Comparison of ENCODE assay signal across 9 cellular contexts in genomic region chr7:41715000-41715399, GRCh38. TPM values are rescaled to one million over a fixed set of nuclear protein-coding genes. Genes with fewer than 3 reads are reported as not detected.
"Had no signal": no experiment of that assay in that cellular context is flagged by ENCODE, and none has a peak within 500 bp of the region (broad histone marks: within the 10 kb centered on the region; RNA-seq: fewer than 3 reads in every experiment).

No MANE protein-coding gene starts in this region.

- H3K4me3 ChIP-seq: GM12878 had no signal

- DNase-seq: GDM1, GF-D8 had no signal

- ATAC-seq: GM12878 had no signal

- FAIRE-seq: G401.6, GM12878, GM12891, GM12892, GM18507, GM19239 had no signal

RNA-seq across cellular contexts. Expression of gene INHBA, which starts 12.1 kb away (rescaled TPM):
- total RNA-seq: G401 had no signal
